In the genomic region with DNA sequence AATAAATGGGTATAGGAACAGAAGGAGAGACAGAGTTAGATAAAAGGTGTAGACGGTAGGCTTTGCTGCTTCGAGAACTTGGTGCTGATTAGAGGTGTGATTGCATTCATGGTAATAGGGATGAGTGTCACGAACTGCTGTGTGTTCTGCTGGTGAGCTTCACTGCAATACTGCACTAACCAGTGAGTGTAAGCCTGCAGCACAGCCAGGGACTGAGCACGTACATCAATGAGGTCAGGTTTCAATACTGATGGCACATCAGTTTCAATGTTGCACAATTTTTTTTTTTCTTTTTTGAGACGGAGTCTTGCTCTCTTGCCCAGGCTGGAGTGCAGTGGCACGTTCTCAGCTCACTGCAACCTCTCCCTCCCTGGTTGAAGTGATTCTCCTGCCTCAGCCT, we compare ENCODE assay signal across 18 cellular contexts. TPM values are rescaled to one million over a fixed set of nuclear protein-coding genes. Genes with fewer than 3 reads are reported as not detected.
DNase-seq lines count a peak whose midpoint lies in the region; ATAC-seq and TF ChIP-seq lines count a peak whose summit lies in the region.
"Had no signal": no experiment of that assay in that cellular context is flagged by ENCODE, and none has a peak within 500 bp of the region (broad histone marks: within the 10 kb centered on the region; RNA-seq: fewer than 3 reads in every experiment).

No MANE protein-coding gene starts in this region.

- no peak for DNase-seq in stimulated activated effector memory CD8-positive, alpha-beta T cell treated with anti-CD3 and anti-CD28 coated beads, Interleukin-12 subunit alpha, Interleukin-12 subunit beta, amount 100 ng/mL, for 72 hours (ENCODE audit: low spot score in 2 of 2)
- no peak for DNase-seq in right lobe of liver
- no peak for DNase-seq in posterior vena cava (ENCODE audit: low spot score)
- DNase-seq in Peyer's patch = no peak
- DNase-seq: C1 segment of cervical spinal cord; CD4-positive, alpha-beta memory T cell; COR-L47; DMS153; DND-41; H9 had no signal

- H3K27me3 ChIP-seq in right lobe of liver (no peaks in the 10 kb centered on the region), Peyer's patch (no peaks in the 10 kb centered on the region)

- TF ChIP-seq POLR2A in right lobe of liver (IDR thresholded peaks at IDR 0.05) (no peak), Peyer's patch (IDR thresholded peaks at IDR 0.05) (no peak)

- H3K9me3 ChIP-seq in right lobe of liver (no peaks in the 10 kb centered on the region), Peyer's patch (no peaks in the 10 kb centered on the region)

- H3K4me1 ChIP-seq in right lobe of liver (no peaks in the 10 kb centered on the region), Peyer's patch (peaks cover 0 to 6% (median 0%) of the 10 kb centered on the region in 4 donors)

- intact Hi-C loops in right lobe of liver (cut with DNase I) = no loop called here
- intact Hi-C loops in posterior vena cava (cut with DNase I) = no loop called here

- TF ChIP-seq CTCF in VCaP (conservative IDR thresholded peaks at IDR 0.05) = no peak
- no peak for TF ChIP-seq CTCF in right lobe of liver (IDR thresholded peaks at IDR 0.05)
- TF ChIP-seq CTCF in Peyer's patch (IDR thresholded peaks at IDR 0.05) = no peak

- H3K4me3 ChIP-seq in right lobe of liver (no peak overlapping the region), Peyer's patch (no peak overlapping the region)
- H3K4me3 ChIP-seq: GM12878, GM23338 had no signal

- H3K9me3 Mint-ChIP-seq in stimulated activated effector memory CD8-positive, alpha-beta T cell treated with anti-CD3 and anti-CD28 coated beads, Interleukin-12 subunit alpha, Interleukin-12 subunit beta, amount 100 ng/mL, for 72 hours = no peaks in the 10 kb centered on the region

- H3K4me1 Mint-ChIP-seq in stimulated activated effector memory CD8-positive, alpha-beta T cell treated with anti-CD3 and anti-CD28 coated beads, Interleukin-12 subunit alpha, Interleukin-12 subunit beta, amount 100 ng/mL, for 72 hours = peaks cover 6% of the 10 kb centered on the region
- H3K4me1 Mint-ChIP-seq: GM23338 had no signal

- no peak overlapping the region for H3K4me3 Mint-ChIP-seq in stimulated activated effector memory CD8-positive, alpha-beta T cell treated with anti-CD3 and anti-CD28 coated beads, Interleukin-12 subunit alpha, Interleukin-12 subunit beta, amount 100 ng/mL, for 72 hours
- H3K4me3 Mint-ChIP-seq: CD4-positive, alpha-beta memory T cell; GM23338; H9 had no signal

- H3K27ac ChIP-seq in VCaP = peak overlapping the region; percentile 93
- no peak overlapping the region for H3K27ac ChIP-seq in right lobe of liver
- H3K27ac ChIP-seq in Peyer's patch = no peak overlapping the region

- H3K36me3 Mint-ChIP-seq in stimulated activated effector memory CD8-positive, alpha-beta T cell treated with anti-CD3 and anti-CD28 coated beads, Interleukin-12 subunit alpha, Interleukin-12 subunit beta, amount 100 ng/mL, for 72 hours = no peaks in the 10 kb centered on the region
- H3K36me3 Mint-ChIP-seq: CD4-positive, alpha-beta memory T cell had no signal

- H3K36me3 ChIP-seq in right lobe of liver (no peaks in the 10 kb centered on the region), Peyer's patch (no peaks in the 10 kb centered on the region)

- no peak overlapping the region for H3K27ac Mint-ChIP-seq in stimulated activated effector memory CD8-positive, alpha-beta T cell treated with anti-CD3 and anti-CD28 coated beads, Interleukin-12 subunit alpha, Interleukin-12 subunit beta, amount 100 ng/mL, for 72 hours
- H3K27ac Mint-ChIP-seq: CD4-positive, alpha-beta memory T cell; GM23338; H9 had no signal

- 53% methylated on average over 5 of the region's 6 CpGs for WGBS in right lobe of liver (ENCODE audit: insufficient coverage, low coverage, low lambda C conversion rate, missing lambda C conversion rate)

- peak; percentile 35 for ATAC-seq in esophagus mucosa
- ATAC-seq in stimulated activated effector memory CD8-positive, alpha-beta T cell treated with anti-CD3 and anti-CD28 coated beads, Interleukin-12 subunit alpha, Interleukin-12 subunit beta, amount 100 ng/mL, for 72 hours = peak; percentile 52
- ATAC-seq in right lobe of liver = no peak
- ATAC-seq: GM12878, GM23338, HCT116 had no signal

RNA-seq across cellular contexts. Expression of a gene that starts 24.9 kb away (rescaled TPM):
- not detected for total RNA-seq in esophagus mucosa
- not detected for total RNA-seq in right lobe of liver
- total RNA-seq in posterior vena cava = not detected
- total RNA-seq in Peyer's patch = not detected
- total RNA-seq: A172; A673; CD4-positive, alpha-beta memory T cell; GM12878; GM23338; H4; H9 had no signal

RNA-seq across cellular contexts. Expression of a gene that starts 32.2 kb away (rescaled TPM):
- 2.3 TPM for total RNA-seq in esophagus mucosa
- 1,000 to 10,000 TPM in 1 of 6 experiments, 100 to 1,000 TPM in 5; 361 to 1,830 (median 780) TPM for total RNA-seq in right lobe of liver
- total RNA-seq in posterior vena cava = 10 to 100 TPM; 11.5 to 18.0 TPM
- 10 to 100 TPM; 19.6 to 22.3 (median 20.0) TPM for total RNA-seq in Peyer's patch

RNA-seq across cellular contexts. Expression of a gene that starts 36.4 kb away (rescaled TPM):
- total RNA-seq in esophagus mucosa = 1.7 TPM
- total RNA-seq in right lobe of liver = 100 to 1,000 TPM; 129 to 175 (median 151) TPM
- 10 to 100 TPM; 42.3 to 44.3 TPM for total RNA-seq in posterior vena cava
- total RNA-seq in Peyer's patch = 10 to 100 TPM in 3 of 4 donors, 1 to 10 TPM in 1; 5.8 to 51.7 (median 33.6) TPM
- total RNA-seq: H9 had no signal

RNA-seq across cellular contexts. Expression of a gene that starts 47.5 kb away (rescaled TPM):
- not detected for total RNA-seq in esophagus mucosa
- not detected for total RNA-seq in right lobe of liver
- total RNA-seq in posterior vena cava = not detected
- not detected for total RNA-seq in Peyer's patch
- total RNA-seq: A172; A673; CD4-positive, alpha-beta memory T cell; GM12878; GM23338; H4; H9 had no signal

Comparison
In these comparisons a context has a peak if more than half of its experiments do, and no peak if none do; other contexts are left out.
1. ATAC-seq: peak in esophagus mucosa (single experiment) and stimulated activated effector memory CD8-positive, alpha-beta T cell treated with anti-CD3 and anti-CD28 coated beads, Interleukin-12 subunit alpha, Interleukin-12 subunit beta, amount 100 ng/mL, for 72 hours (single experiment); none in right lobe of liver (0 of 4).
2. RNA of a gene that starts 32.2 kb away (total RNA-seq): 361 to 1,830 TPM in right lobe of liver; 19.6 to 22.3 TPM in Peyer's patch, 11.5 to 18.0 TPM in posterior vena cava and 2.3 TPM in esophagus mucosa (single experiment); every median in the first group is over 10 times any median in the second.